ENCODE assay signal across 1 cellular context in the genomic region with DNA sequence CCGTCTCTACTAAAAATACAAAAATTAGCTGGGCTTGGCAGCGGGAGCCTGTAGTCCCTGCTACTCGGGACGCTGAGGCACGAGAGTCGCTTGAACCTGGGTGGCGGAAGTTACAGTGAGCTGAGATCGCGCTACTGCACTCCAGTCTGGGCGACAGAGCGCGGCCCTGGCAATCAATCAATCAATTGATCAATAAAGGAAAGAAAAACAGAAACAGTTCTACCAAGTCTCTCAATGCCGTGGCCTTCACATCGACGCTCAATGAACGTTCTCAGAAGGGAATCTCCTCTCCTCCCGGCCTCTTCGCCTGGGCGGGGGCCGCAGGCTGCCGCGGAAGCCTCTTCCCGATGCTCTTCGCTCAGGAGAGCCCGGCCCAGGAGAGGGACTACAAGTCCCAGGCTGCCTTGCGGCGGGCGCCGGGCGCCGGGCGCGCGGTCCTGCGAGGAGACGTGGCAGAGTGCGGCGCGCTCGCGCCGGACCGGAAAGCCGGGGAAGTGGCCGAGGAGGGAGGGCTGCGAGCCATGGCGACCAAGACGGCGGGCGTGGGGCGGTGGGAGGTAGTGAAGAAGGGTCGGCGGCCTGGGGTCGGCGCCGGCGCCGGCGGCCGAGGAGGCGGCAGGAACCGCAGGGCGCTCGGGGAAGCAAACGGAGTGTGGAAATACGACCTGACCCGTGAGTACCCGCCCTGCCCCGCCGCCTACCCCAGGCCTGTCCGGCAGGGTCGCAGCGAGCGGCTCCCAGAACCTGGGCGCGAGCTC.
A peak's percentile ranks its signal among the peaks of the same experiment; 100 is the strongest.
TF ChIP-seq lines count a peak whose summit lies in the region.

A gene with protein sequence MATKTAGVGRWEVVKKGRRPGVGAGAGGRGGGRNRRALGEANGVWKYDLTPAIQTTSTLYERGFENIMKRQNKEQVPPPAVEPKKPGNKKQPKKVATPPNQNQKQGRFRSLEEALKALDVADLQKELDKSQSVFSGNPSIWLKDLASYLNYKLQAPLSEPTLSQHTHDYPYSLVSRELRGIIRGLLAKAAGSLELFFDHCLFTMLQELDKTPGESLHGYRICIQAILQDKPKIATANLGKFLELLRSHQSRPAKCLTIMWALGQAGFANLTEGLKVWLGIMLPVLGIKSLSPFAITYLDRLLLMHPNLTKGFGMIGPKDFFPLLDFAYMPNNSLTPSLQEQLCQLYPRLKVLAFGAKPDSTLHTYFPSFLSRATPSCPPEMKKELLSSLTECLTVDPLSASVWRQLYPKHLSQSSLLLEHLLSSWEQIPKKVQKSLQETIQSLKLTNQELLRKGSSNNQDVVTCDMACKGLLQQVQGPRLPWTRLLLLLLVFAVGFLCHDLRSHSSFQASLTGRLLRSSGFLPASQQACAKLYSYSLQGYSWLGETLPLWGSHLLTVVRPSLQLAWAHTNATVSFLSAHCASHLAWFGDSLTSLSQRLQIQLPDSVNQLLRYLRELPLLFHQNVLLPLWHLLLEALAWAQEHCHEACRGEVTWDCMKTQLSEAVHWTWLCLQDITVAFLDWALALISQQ (plus strand): TSS at position 471 of the 758 bp plus-strand sequence. CDS start 51 bp downstream, at position 522.

TF ChIP-seq in HepG2, 621 proteins besides CTCF, POLR2A, EP300 and RAD21 (continued from another document and continues in another):
- TF ChIP-seq, protein P1, sequence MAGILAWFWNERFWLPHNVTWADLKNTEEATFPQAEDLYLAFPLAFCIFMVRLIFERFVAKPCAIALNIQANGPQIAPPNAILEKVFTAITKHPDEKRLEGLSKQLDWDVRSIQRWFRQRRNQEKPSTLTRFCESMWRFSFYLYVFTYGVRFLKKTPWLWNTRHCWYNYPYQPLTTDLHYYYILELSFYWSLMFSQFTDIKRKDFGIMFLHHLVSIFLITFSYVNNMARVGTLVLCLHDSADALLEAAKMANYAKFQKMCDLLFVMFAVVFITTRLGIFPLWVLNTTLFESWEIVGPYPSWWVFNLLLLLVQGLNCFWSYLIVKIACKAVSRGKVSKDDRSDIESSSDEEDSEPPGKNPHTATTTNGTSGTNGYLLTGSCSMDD (CRISPR knock-in tag; IDR thresholded peaks at IDR 0.05), result no peak
- TF ChIP-seq ZNF678 (CRISPR knock-in tag; IDR thresholded peaks at IDR 0.05), result peak; percentile 21; the same call in 1 of the 2 replicates
- TF ChIP-seq ZKSCAN5 (CRISPR knock-in tag; IDR thresholded peaks at IDR 0.05), result no peak
- 0 out of 2 replicates have a peak, but pooled peaks have one; percentile 16 for TF ChIP-seq ZBTB20 (CRISPR knock-in tag; IDR thresholded peaks at IDR 0.05; ENCODE audit: borderline replicate concordance, low read depth)
- peak; percentile 34; the same call in 1 of the 2 replicates for TF ChIP-seq ZNF619 (CRISPR knock-in tag; IDR thresholded peaks at IDR 0.05)
- TF ChIP-seq, protein P2, sequence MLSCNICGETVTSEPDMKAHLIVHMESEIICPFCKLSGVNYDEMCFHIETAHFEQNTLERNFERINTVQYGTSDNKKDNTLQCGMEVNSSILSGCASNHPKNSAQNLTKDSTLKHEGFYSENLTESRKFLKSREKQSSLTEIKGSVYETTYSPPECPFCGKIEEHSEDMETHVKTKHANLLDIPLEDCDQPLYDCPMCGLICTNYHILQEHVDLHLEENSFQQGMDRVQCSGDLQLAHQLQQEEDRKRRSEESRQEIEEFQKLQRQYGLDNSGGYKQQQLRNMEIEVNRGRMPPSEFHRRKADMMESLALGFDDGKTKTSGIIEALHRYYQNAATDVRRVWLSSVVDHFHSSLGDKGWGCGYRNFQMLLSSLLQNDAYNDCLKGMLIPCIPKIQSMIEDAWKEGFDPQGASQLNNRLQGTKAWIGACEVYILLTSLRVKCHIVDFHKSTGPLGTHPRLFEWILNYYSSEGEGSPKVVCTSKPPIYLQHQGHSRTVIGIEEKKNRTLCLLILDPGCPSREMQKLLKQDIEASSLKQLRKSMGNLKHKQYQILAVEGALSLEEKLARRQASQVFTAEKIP (CRISPR knock-in tag; IDR thresholded peaks at IDR 0.05; ENCODE audit: borderline replicate concordance), result no peak
- peak; percentile 67; the same call in 1 of the 2 replicates for TF ChIP-seq ZSCAN25 (CRISPR knock-in tag; IDR thresholded peaks at IDR 0.05)
- no peak for TF ChIP-seq NFKBIZ (CRISPR knock-in tag; IDR thresholded peaks at IDR 0.05)
- no peak; the same call in 1 of the 2 replicates for TF ChIP-seq HOXA9 (CRISPR knock-in tag; IDR thresholded peaks at IDR 0.05; ENCODE audit: borderline replicate concordance)
- TF ChIP-seq ERF (CRISPR knock-in tag; IDR thresholded peaks at IDR 0.05), result peak; percentile 69
- TF ChIP-seq, protein P3, sequence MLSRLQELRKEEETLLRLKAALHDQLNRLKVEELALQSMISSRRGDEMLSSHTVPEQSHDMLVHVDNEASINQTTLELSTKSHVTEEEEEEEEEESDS (CRISPR knock-in tag; IDR thresholded peaks at IDR 0.05; ENCODE audit: borderline replicate concordance), result no peak
- no peak for TF ChIP-seq HNF4A (CRISPR knock-in tag; IDR thresholded peaks at IDR 0.05)
- TF ChIP-seq ZNF746 (CRISPR knock-in tag; IDR thresholded peaks at IDR 0.05), result no peak
- TF ChIP-seq SNRNP70 (IDR thresholded peaks at IDR 0.05; ENCODE audit: low read depth, low read length), result no peak
- TF ChIP-seq KDM4B (CRISPR knock-in tag; IDR thresholded peaks at IDR 0.05), result peak; percentile 32; the same call in 1 of the 2 replicates
- TF ChIP-seq, protein P4, sequence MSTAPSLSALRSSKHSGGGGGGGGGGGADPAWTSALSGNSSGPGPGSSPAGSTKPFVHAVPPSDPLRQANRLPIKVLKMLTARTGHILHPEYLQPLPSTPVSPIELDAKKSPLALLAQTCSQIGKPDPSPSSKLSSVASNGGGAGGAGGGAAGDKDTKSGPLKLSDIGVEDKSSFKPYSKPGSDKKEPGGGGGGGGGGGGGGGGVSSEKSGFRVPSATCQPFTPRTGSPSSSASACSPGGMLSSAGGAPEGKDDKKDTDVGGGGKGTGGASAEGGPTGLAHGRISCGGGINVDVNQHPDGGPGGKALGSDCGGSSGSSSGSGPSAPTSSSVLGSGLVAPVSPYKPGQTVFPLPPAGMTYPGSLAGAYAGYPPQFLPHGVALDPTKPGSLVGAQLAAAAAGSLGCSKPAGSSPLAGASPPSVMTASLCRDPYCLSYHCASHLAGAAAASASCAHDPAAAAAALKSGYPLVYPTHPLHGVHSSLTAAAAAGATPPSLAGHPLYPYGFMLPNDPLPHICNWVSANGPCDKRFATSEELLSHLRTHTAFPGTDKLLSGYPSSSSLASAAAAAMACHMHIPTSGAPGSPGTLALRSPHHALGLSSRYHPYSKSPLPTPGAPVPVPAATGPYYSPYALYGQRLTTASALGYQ (CRISPR knock-in tag; IDR thresholded peaks at IDR 0.05), result peak; percentile 56; the same call in 1 of the 2 replicates
- TF ChIP-seq ARID2 (CRISPR knock-in tag; IDR thresholded peaks at IDR 0.05; ENCODE audit: borderline replicate concordance), result peak; percentile 85; the same call in 1 of the 2 replicates
- TF ChIP-seq EZH2 (conservative IDR thresholded peaks at IDR 0.05; ENCODE audit: low read depth, low read length), result no peak
- peak; percentile 85 for TF ChIP-seq ZNF709 (CRISPR knock-in tag; IDR thresholded peaks at IDR 0.05)
- TF ChIP-seq ZNF124 (CRISPR knock-in tag; IDR thresholded peaks at IDR 0.05), result peak; percentile 76
- TF ChIP-seq ZNF775 (CRISPR knock-in tag; IDR thresholded peaks at IDR 0.05; ENCODE audit: borderline replicate concordance), result 0 out of 2 replicates have a peak, but pooled peaks have one; percentile 23
- TF ChIP-seq, protein P5, sequence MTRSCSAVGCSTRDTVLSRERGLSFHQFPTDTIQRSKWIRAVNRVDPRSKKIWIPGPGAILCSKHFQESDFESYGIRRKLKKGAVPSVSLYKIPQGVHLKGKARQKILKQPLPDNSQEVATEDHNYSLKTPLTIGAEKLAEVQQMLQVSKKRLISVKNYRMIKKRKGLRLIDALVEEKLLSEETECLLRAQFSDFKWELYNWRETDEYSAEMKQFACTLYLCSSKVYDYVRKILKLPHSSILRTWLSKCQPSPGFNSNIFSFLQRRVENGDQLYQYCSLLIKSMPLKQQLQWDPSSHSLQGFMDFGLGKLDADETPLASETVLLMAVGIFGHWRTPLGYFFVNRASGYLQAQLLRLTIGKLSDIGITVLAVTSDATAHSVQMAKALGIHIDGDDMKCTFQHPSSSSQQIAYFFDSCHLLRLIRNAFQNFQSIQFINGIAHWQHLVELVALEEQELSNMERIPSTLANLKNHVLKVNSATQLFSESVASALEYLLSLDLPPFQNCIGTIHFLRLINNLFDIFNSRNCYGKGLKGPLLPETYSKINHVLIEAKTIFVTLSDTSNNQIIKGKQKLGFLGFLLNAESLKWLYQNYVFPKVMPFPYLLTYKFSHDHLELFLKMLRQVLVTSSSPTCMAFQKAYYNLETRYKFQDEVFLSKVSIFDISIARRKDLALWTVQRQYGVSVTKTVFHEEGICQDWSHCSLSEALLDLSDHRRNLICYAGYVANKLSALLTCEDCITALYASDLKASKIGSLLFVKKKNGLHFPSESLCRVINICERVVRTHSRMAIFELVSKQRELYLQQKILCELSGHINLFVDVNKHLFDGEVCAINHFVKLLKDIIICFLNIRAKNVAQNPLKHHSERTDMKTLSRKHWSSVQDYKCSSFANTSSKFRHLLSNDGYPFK (CRISPR knock-in tag; IDR thresholded peaks at IDR 0.05; ENCODE audit: borderline replicate concordance), result no peak; the same call in 1 of the 2 replicates
- TF ChIP-seq, protein P6, sequence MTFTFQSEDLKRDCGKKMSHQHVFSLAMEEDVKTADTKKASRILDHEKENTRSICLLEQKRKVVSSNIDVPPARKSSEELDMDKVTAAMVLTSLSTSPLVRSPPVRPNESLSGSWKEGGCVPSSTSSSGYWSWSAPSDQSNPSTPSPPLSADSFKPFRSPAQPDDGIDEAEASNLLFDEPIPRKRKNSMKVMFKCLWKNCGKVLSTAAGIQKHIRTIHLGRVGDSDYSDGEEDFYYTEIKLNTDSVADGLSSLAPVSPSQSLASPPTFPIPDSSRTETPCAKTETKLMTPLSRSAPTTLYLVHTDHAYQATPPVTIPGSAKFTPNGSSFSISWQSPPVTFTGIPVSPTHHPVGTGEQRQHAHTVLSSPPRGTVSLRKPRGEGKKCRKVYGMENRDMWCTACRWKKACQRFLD (CRISPR knock-in tag; IDR thresholded peaks at IDR 0.05; ENCODE audit: borderline replicate concordance), result no peak
- TF ChIP-seq, protein P7, sequence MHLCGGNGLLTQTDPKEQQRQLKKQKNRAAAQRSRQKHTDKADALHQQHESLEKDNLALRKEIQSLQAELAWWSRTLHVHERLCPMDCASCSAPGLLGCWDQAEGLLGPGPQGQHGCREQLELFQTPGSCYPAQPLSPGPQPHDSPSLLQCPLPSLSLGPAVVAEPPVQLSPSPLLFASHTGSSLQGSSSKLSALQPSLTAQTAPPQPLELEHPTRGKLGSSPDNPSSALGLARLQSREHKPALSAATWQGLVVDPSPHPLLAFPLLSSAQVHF (CRISPR knock-in tag; IDR thresholded peaks at IDR 0.05), result 0 out of 2 replicates have a peak, but pooled peaks have one; percentile 67
- TF ChIP-seq, protein P8, sequence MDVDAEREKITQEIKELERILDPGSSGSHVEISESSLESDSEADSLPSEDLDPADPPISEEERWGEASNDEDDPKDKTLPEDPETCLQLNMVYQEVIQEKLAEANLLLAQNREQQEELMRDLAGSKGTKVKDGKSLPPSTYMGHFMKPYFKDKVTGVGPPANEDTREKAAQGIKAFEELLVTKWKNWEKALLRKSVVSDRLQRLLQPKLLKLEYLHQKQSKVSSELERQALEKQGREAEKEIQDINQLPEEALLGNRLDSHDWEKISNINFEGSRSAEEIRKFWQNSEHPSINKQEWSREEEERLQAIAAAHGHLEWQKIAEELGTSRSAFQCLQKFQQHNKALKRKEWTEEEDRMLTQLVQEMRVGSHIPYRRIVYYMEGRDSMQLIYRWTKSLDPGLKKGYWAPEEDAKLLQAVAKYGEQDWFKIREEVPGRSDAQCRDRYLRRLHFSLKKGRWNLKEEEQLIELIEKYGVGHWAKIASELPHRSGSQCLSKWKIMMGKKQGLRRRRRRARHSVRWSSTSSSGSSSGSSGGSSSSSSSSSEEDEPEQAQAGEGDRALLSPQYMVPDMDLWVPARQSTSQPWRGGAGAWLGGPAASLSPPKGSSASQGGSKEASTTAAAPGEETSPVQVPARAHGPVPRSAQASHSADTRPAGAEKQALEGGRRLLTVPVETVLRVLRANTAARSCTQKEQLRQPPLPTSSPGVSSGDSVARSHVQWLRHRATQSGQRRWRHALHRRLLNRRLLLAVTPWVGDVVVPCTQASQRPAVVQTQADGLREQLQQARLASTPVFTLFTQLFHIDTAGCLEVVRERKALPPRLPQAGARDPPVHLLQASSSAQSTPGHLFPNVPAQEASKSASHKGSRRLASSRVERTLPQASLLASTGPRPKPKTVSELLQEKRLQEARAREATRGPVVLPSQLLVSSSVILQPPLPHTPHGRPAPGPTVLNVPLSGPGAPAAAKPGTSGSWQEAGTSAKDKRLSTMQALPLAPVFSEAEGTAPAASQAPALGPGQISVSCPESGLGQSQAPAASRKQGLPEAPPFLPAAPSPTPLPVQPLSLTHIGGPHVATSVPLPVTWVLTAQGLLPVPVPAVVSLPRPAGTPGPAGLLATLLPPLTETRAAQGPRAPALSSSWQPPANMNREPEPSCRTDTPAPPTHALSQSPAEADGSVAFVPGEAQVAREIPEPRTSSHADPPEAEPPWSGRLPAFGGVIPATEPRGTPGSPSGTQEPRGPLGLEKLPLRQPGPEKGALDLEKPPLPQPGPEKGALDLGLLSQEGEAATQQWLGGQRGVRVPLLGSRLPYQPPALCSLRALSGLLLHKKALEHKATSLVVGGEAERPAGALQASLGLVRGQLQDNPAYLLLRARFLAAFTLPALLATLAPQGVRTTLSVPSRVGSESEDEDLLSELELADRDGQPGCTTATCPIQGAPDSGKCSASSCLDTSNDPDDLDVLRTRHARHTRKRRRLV (CRISPR knock-in tag; IDR thresholded peaks at IDR 0.05), result no peak
- peak; percentile 62 for TF ChIP-seq ZZZ3 (CRISPR knock-in tag; IDR thresholded peaks at IDR 0.05; ENCODE audit: borderline replicate concordance)
- 0 out of 2 replicates have a peak, but pooled peaks have one; percentile 53 for TF ChIP-seq RARG (CRISPR knock-in tag; IDR thresholded peaks at IDR 0.05; ENCODE audit: low read depth)
- peak; percentile 68 for TF ChIP-seq SKI (IDR thresholded peaks at IDR 0.05; ENCODE audit: partially characterized antibody)
- TF ChIP-seq HNRNPUL1 (IDR thresholded peaks at IDR 0.05; ENCODE audit: low read depth, low read length), result no peak
- no peak; the same call in 1 of the 2 replicates for TF ChIP-seq DR1 (CRISPR knock-in tag; IDR thresholded peaks at IDR 0.05)
- peak; percentile 30; the same call in 1 of the 2 replicates for TF ChIP-seq RXRA (CRISPR knock-in tag; IDR thresholded peaks at IDR 0.05)
- TF ChIP-seq ZNF790 (CRISPR knock-in tag; IDR thresholded peaks at IDR 0.05; ENCODE audit: borderline replicate concordance), result peak; percentile 10; the same call in 1 of the 2 replicates
- no peak for TF ChIP-seq NFRKB (IDR thresholded peaks at IDR 0.05)
- TF ChIP-seq MTA3 (CRISPR knock-in tag; IDR thresholded peaks at IDR 0.05), result no peak
- peak; percentile 69 for TF ChIP-seq ZSCAN31 (CRISPR knock-in tag; IDR thresholded peaks at IDR 0.05; ENCODE audit: low read depth)
